ENCODE assay signal across 1 cellular context in genomic region chr5:16759147-16759800, GRCh38.
TF ChIP-seq lines count a peak whose summit lies in the region.

No MANE protein-coding gene starts in this region.

TF ChIP-seq in SK-N-SH treated with all-trans-retinoic acid at 6 μM for 48 hours, 23 proteins besides CTCF, POLR2A, EP300 and RAD21 (continued from another document):
- TF ChIP-seq, protein P1, sequence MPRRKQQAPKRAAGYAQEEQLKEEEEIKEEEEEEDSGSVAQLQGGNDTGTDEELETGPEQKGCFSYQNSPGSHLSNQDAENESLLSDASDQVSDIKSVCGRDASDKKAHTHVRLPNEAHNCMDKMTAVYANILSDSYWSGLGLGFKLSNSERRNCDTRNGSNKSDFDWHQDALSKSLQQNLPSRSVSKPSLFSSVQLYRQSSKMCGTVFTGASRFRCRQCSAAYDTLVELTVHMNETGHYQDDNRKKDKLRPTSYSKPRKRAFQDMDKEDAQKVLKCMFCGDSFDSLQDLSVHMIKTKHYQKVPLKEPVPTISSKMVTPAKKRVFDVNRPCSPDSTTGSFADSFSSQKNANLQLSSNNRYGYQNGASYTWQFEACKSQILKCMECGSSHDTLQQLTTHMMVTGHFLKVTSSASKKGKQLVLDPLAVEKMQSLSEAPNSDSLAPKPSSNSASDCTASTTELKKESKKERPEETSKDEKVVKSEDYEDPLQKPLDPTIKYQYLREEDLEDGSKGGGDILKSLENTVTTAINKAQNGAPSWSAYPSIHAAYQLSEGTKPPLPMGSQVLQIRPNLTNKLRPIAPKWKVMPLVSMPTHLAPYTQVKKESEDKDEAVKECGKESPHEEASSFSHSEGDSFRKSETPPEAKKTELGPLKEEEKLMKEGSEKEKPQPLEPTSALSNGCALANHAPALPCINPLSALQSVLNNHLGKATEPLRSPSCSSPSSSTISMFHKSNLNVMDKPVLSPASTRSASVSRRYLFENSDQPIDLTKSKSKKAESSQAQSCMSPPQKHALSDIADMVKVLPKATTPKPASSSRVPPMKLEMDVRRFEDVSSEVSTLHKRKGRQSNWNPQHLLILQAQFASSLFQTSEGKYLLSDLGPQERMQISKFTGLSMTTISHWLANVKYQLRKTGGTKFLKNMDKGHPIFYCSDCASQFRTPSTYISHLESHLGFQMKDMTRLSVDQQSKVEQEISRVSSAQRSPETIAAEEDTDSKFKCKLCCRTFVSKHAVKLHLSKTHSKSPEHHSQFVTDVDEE (CRISPR knock-in tag; IDR thresholded peaks at IDR 0.05) = no peak
- TF ChIP-seq BACH2 (CRISPR knock-in tag; IDR thresholded peaks at IDR 0.05; ENCODE audit: borderline replicate concordance) = no peak
- TF ChIP-seq ARNTL (CRISPR knock-in tag; IDR thresholded peaks at IDR 0.05; ENCODE audit: borderline replicate concordance, low read depth) = no peak
- TF ChIP-seq TOX (CRISPR knock-in tag; IDR thresholded peaks at IDR 0.05; ENCODE audit: borderline replicate concordance) = no peak
